Comparison of ENCODE assay signal across 9 cellular contexts in genomic region chr14:35140718-35141581, GRCh38. TPM values are rescaled to one million over a fixed set of nuclear protein-coding genes. Genes with fewer than 3 reads are reported as not detected.
DNase-seq lines count a peak whose midpoint lies in the region; ATAC-seq and TF ChIP-seq lines count a peak whose summit lies in the region.
"Had no signal": no experiment of that assay in that cellular context is flagged by ENCODE, and none has a peak within 500 bp of the region (broad histone marks: within the 10 kb centered on the region; RNA-seq: fewer than 3 reads in every experiment).

No MANE protein-coding gene starts in this region.

- H3K36me3 Mint-ChIP-seq in glutamatergic neuron (ENCODE audit: unreplicated experiment), result no peaks in the 10 kb centered on the region
- peaks cover 2% of the 10 kb centered on the region for H3K36me3 Mint-ChIP-seq in endodermal cell (ENCODE audit: low read depth)

- H3K4me2 ChIP-seq in OCI-LY7 (ENCODE audit: low read length), result no peak overlapping the region

- H3K4me1 ChIP-seq in OCI-LY7 (ENCODE audit: insufficient read depth, low read length, poor library complexity, severe bottlenecking) (no peaks in the 10 kb centered on the region), endodermal cell (ENCODE audit: control insufficient read depth, insufficient read depth, low read length) (no peaks in the 10 kb centered on the region)

- H3K9me3 ChIP-seq in AG04450 (ENCODE audit: control insufficient read depth, insufficient read depth, low read length) (no peaks in the 10 kb centered on the region), OCI-LY7 (ENCODE audit: low read length) (no peaks in the 10 kb centered on the region), endodermal cell (ENCODE audit: control insufficient read depth, low read length) (no peaks in the 10 kb centered on the region)

- H3K27me3 Mint-ChIP-seq in glutamatergic neuron (ENCODE audit: unreplicated experiment), result no peaks in the 10 kb centered on the region
- H3K27me3 Mint-ChIP-seq in endodermal cell (ENCODE audit: insufficient read depth), result no peaks in the 10 kb centered on the region
- H3K27me3 Mint-ChIP-seq: progenitor cell of endocrine pancreas had no signal

- POLR2A ChIA-PET in AG04450 (lab: Yijun Ruan, JAX) (interaction anchor here (0.5 to 1.0 kb wide), 2 partner anchors 263 to 275 kb away, joined by 3 to 4 read pairs; partner anchors contain the start of gene NFKBIA), OCI-LY7 (lab: Charles Lee) (interaction anchor here (0.5 to 1.9 kb wide), 7 partner anchors 11 to 279 kb away, joined by 3 to 7 read pairs (median 3); partner anchors contain the start of genes PPP2R3C and PRORP)

- H3K9ac ChIP-seq in endodermal cell (ENCODE audit: extremely low read depth, low read length, poor library complexity, severe bottlenecking), result no peak overlapping the region

- intact Hi-C loops in OCI-LY7 (cut with micrococcal nuclease; ENCODE audit: unreplicated experiment), result loop anchor here (1.0 to 10.0 kb wide), 3 partner anchors 86 to 554 kb away; no protein-coding TSS in a partner anchor

- H3K9me2 ChIP-seq in OCI-LY7 (ENCODE audit: insufficient read depth, low read length), result no peaks in the 10 kb centered on the region

- TF ChIP-seq CTCF in AG04450 (IDR thresholded peaks at IDR 0.05; ENCODE audit: low read depth, low read length) (peak; percentile 29), GM12865 (IDR thresholded peaks at IDR 0.05; ENCODE audit: insufficient read depth, low read depth, low read length, missing control alignments) (peak; percentile 23), OCI-LY7 (conservative IDR thresholded peaks at IDR 0.05; ENCODE audit: low read length) (peak; percentile 88), glutamatergic neuron (IDR thresholded peaks at IDR 0.05; ENCODE audit: partially characterized antibody, unreplicated experiment) (peak; percentile 75), endodermal cell (conservative IDR thresholded peaks at IDR 0.05) (no peak)

- WGBS in endodermal cell (ENCODE audit: insufficient coverage in 1 of 2, insufficient read length in 1 of 2), 2 experiments, result 96 to 100% methylated on average over 1 of the region's 2 CpGs

- H3K4me1 Mint-ChIP-seq in glutamatergic neuron (ENCODE audit: low read depth, unreplicated experiment), result no peaks in the 10 kb centered on the region
- H3K4me1 Mint-ChIP-seq in endodermal cell, result no peaks in the 10 kb centered on the region

- H2AFZ ChIP-seq in OCI-LY7 (ENCODE audit: low read length), result no peak overlapping the region

- H3K27me3 ChIP-seq in AG04450 (ENCODE audit: control insufficient read depth, insufficient read depth, low read length) (no peaks in the 10 kb centered on the region), endodermal cell (ENCODE audit: control insufficient read depth, insufficient read depth, low read length, poor library complexity, severe bottlenecking) (no peaks in the 10 kb centered on the region)

- no peaks in the 10 kb centered on the region for H3K9me3 Mint-ChIP-seq in glutamatergic neuron (ENCODE audit: unreplicated experiment)
- no peaks in the 10 kb centered on the region for H3K9me3 Mint-ChIP-seq in endodermal cell

- no peak for ATAC-seq in HG02588 (IDR thresholded peaks at IDR 0.05; ENCODE audit: unreplicated experiment)
- ATAC-seq in GM21526 (IDR thresholded peaks at IDR 0.05; ENCODE audit: low FRiP score, unreplicated experiment), result no peak

- H3K27ac ChIP-seq in AG04450 (ENCODE audit: low read depth, low read length) (no peak overlapping the region), OCI-LY7 (ENCODE audit: low read depth, low read length, poor library complexity, severe bottlenecking) (no peak overlapping the region), endodermal cell (ENCODE audit: low read depth, low read length) (no peak overlapping the region)

- CTCF ChIA-PET in AG04450 (lab: Charles Lee), result interaction anchor here (0.5 to 16.4 kb wide), 40 partner anchors 8 to 677 kb away, joined by 3 to 418 read pairs (median 4); partner anchors contain the start of genes INSM2, NFKBIA, PPP2R3C and PSMA6
- CTCF ChIA-PET in OCI-LY7 (lab: Charles Lee; ENCODE audit: unreplicated experiment), result interaction anchor here (0.5 to 1.1 kb wide), 2 partner anchors 99 to 270 kb away, joined by 3 read pairs; no protein-coding TSS in a partner anchor

- H3K79me2 ChIP-seq in OCI-LY7 (ENCODE audit: insufficient read depth, low read depth, low read length), result peaks cover 45% of the 10 kb centered on the region; the same call in 1 of the 2 replicates

- no TSS peak for BruUV-seq in OCI-LY7 (replicated peaks; lab: Mats Ljungman, UMichigan)

- H3K4me3 Mint-ChIP-seq in glutamatergic neuron (ENCODE audit: unreplicated experiment), result no peak overlapping the region
- H3K4me3 Mint-ChIP-seq in endodermal cell, result no peak overlapping the region

- no peak for DNase-seq in AG04450 (ENCODE audit: low read depth, low spot score)
- DNase-seq in GM12865 (ENCODE audit: low read depth), result peak; percentile 34
- DNase-seq in OCI-LY7 (ENCODE audit: low spot score), result peak; percentile 59
- DNase-seq in glutamatergic neuron, result no peak
- DNase-seq in effector CD4-positive, alpha-beta T cell, result no peak
- DNase-seq in endodermal cell, result no peak

- H3K27ac Mint-ChIP-seq in glutamatergic neuron (ENCODE audit: unreplicated experiment) (no peak overlapping the region), endodermal cell (no peak overlapping the region)
- H3K27ac Mint-ChIP-seq: progenitor cell of endocrine pancreas had no signal

- peaks cover 71% of the 10 kb centered on the region for H3K36me3 ChIP-seq in OCI-LY7 (ENCODE audit: insufficient read depth, low read length)
- H3K36me3 ChIP-seq in endodermal cell (ENCODE audit: control insufficient read depth, insufficient read depth, low read length), result peaks cover 20% of the 10 kb centered on the region

- H3K4me3 ChIP-seq in AG04450 (ENCODE audit: low read depth, low read length) (no peak overlapping the region), GM12865 (ENCODE audit: low read depth, low read length) (no peak overlapping the region), OCI-LY7 (ENCODE audit: low read depth, low read length, poor library complexity, severe bottlenecking) (no peak overlapping the region), endodermal cell (ENCODE audit: low read length) (no peak overlapping the region)

- H4K20me1 ChIP-seq in OCI-LY7 (ENCODE audit: insufficient read depth, low read length), result no peaks in the 10 kb centered on the region

RNA-seq across cellular contexts. Expression of gene PRORP, which starts 18.6 kb away (rescaled TPM):
- polyA plus RNA-seq in AG04450 (2011; rRNA removed), result 30.6 and 34.9 TPM in 2 replicates
- 24.1 and 25.8 TPM in 2 replicates for polyA minus RNA-seq in AG04450 (2011; rRNA and poly(A)+ RNA removed)
- 38.7 and 52.2 TPM in 2 replicates for total RNA-seq in OCI-LY7 (2014; rRNA removed; shearing (Covaris generic))
- total RNA-seq in OCI-LY7 (2022) (45.2 and 53.6 TPM in 2 replicates), glutamatergic neuron (ENCODE audit: unreplicated experiment) (20.5 TPM), endodermal cell (10 to 100 TPM; 45.6 to 57.2 TPM)
- 26.1 TPM for polyA plus RNA-seq in endodermal cell (2013, experiment 1 of 2)
- polyA plus RNA-seq in endodermal cell (2013, experiment 2 of 2), result 25.7 TPM

RNA-seq across cellular contexts. Expression of gene PPP2R3C, which starts 19.2 kb away (rescaled TPM):
- 30.8 and 43.7 TPM in 2 replicates for polyA plus RNA-seq in AG04450 (2011; rRNA removed)
- polyA minus RNA-seq in AG04450 (2011; rRNA and poly(A)+ RNA removed), result 7.1 and 12.3 TPM in 2 replicates
- 50.8 and 59.4 TPM in 2 replicates for total RNA-seq in OCI-LY7 (2014; rRNA removed; shearing (Covaris generic))
- 42.2 and 47.4 TPM in 2 replicates for total RNA-seq in OCI-LY7 (2022)
- total RNA-seq in glutamatergic neuron (ENCODE audit: unreplicated experiment), result 37.0 TPM
- total RNA-seq in endodermal cell, result 10 to 100 TPM; 18.6 to 36.8 TPM
- polyA plus RNA-seq in endodermal cell (2013, experiment 1 of 2), result 57.7 TPM
- polyA plus RNA-seq in endodermal cell (2013, experiment 2 of 2), result 47.9 TPM

Comparison
In these comparisons a context has a peak if more than half of its experiments do, and no peak if none do; other contexts are left out.
1. DNase-seq: peak in GM12865 (single experiment) and OCI-LY7 (single experiment); none in AG04450 (single experiment), glutamatergic neuron (single experiment), effector CD4-positive, alpha-beta T cell (single experiment) and endodermal cell (single experiment).